ENCODE assay signal across 10 cellular contexts in the genomic region with DNA sequence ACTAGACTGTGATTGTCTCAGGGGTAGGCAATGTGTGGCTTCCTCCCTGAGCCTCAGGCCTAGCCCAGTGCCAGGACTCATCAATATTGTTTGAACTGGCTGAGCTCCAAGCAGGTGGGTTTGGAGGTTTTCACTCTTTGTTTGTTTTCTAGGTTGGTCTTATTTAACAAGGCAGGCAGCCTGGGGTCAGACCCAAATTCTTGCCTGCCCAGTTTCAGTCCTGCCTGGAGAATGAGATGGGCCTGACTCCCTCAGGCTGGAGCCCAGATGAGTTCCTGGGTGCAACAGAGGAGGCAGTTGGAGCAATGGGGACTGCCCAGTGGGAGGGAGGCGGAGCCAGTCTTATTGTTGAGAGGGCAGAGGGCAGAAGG. TPM values are rescaled to one million over a fixed set of nuclear protein-coding genes. Genes with fewer than 3 reads are reported as not detected.
DNase-seq lines count a peak whose midpoint lies in the region; ATAC-seq and TF ChIP-seq lines count a peak whose summit lies in the region.
"Had no signal": no experiment of that assay in that cellular context is flagged by ENCODE, and none has a peak within 500 bp of the region (broad histone marks: within the 10 kb centered on the region; RNA-seq: fewer than 3 reads in every experiment).

No MANE protein-coding gene starts in this region.

- H3K27ac ChIP-seq in CD8-positive, alpha-beta T cell (ENCODE audit: low read depth, low read length) = no peak overlapping the region
- peak overlapping the region; percentile 100 for H3K27ac ChIP-seq in VCaP
- no peak overlapping the region for H3K27ac ChIP-seq in foreskin keratinocyte

- H3K36me3 ChIP-seq in CD8-positive, alpha-beta T cell (ENCODE audit: insufficient read depth, low read length) = no peaks in the 10 kb centered on the region
- H3K36me3 ChIP-seq in mucosa of descending colon (ENCODE audit: low read depth) = no peaks in the 10 kb centered on the region

- no peaks in the 10 kb centered on the region for H3K27me3 Mint-ChIP-seq in CD8-positive, alpha-beta T cell (ENCODE audit: low read depth)
- no peaks in the 10 kb centered on the region for H3K27me3 Mint-ChIP-seq in mesothelial cell of epicardium (ENCODE audit: low read depth)

- no peaks in the 10 kb centered on the region for H3K9me3 Mint-ChIP-seq in CD8-positive, alpha-beta T cell
- H3K9me3 Mint-ChIP-seq in mesothelial cell of epicardium = no peaks in the 10 kb centered on the region
- H3K9me3 Mint-ChIP-seq: activated T-helper 1 cell treated with anti-CD3 and anti-CD28 coated beads, Interleukin-12 subunit alpha, Interleukin-12 subunit beta, Interleukin-2, Interleukin-4 antibody, amounts not matched to agents 30 ng/mL and 10 ng/mL and 1 ng/mL, durations not matched to agents 14 hours and 24 hours and 36 hours had no signal

- no peak for ATAC-seq in CD8-positive, alpha-beta T cell
- peak; percentile 78 for ATAC-seq in mucosa of descending colon
- no peak for ATAC-seq in foreskin keratinocyte

- no peaks in the 10 kb centered on the region for H3K9me3 ChIP-seq in CD8-positive, alpha-beta T cell (ENCODE audit: low read length)
- H3K9me3 ChIP-seq in mucosa of descending colon = no peaks in the 10 kb centered on the region

- H3K27ac Mint-ChIP-seq in CD8-positive, alpha-beta T cell = peak overlapping the region; percentile 66
- H3K27ac Mint-ChIP-seq in mesothelial cell of epicardium = no peak overlapping the region
- H3K27ac Mint-ChIP-seq: activated T-helper 1 cell treated with anti-CD3 and anti-CD28 coated beads, Interleukin-12 subunit alpha, Interleukin-12 subunit beta, Interleukin-2, Interleukin-4 antibody, amounts not matched to agents 30 ng/mL and 10 ng/mL and 1 ng/mL, durations not matched to agents 14 hours and 24 hours and 36 hours had no signal

- peaks cover 5% of the 10 kb centered on the region for H3K4me1 Mint-ChIP-seq in CD8-positive, alpha-beta T cell (ENCODE audit: low read depth)
- H3K4me1 Mint-ChIP-seq in mesothelial cell of epicardium = peaks cover 4% of the 10 kb centered on the region

- no peaks in the 10 kb centered on the region for H3K27me3 ChIP-seq in CD8-positive, alpha-beta T cell (ENCODE audit: insufficient read depth, low read length)
- no peaks in the 10 kb centered on the region for H3K27me3 ChIP-seq in foreskin keratinocyte

- no peaks in the 10 kb centered on the region for H3K36me3 Mint-ChIP-seq in CD8-positive, alpha-beta T cell
- no peaks in the 10 kb centered on the region for H3K36me3 Mint-ChIP-seq in mesothelial cell of epicardium

- intact Hi-C loops in CD8-positive, alpha-beta T cell (cut with DNase I, micrococcal nuclease) = no loop called here
- intact Hi-C loops in mucosa of descending colon (cut with DNase I, micrococcal nuclease) = no loop called here

- DNase-seq in CD8-positive, alpha-beta T cell = no peak
- peak; percentile 83 for DNase-seq in NCI-H1417 treated with DMSO at 0.1 percent for 48 hours (lab: John Stamatoyannopoulos, UW)
- DNase-seq in mucosa of descending colon = peak; percentile 84 to 91 (median 84)
- no peak for DNase-seq in mesothelial cell of epicardium (ENCODE audit: low spot score in 2 of 2, unreplicated experiment in 2 of 2)
- DNase-seq in cerebellum (ENCODE audit: low spot score) = no peak
- DNase-seq in SW480 (ENCODE audit: low spot score) = no peak
- DNase-seq in foreskin keratinocyte = no peak
- DNase-seq: left ventricle myocardium superior had no signal

- no peak for TF ChIP-seq CTCF in CD8-positive, alpha-beta T cell (IDR thresholded peaks at IDR 0.05)
- TF ChIP-seq CTCF in VCaP (conservative IDR thresholded peaks at IDR 0.05) (0 out of 2 replicates have a peak, but pooled peaks have one; percentile 16), mucosa of descending colon (IDR thresholded peaks at IDR 0.05) (no peak), mesothelial cell of epicardium (IDR thresholded peaks at IDR 0.05; ENCODE audit: unreplicated experiment) (no peak), foreskin keratinocyte (conservative IDR thresholded peaks at IDR 0.05) (no peak)

- POLR2A ChIA-PET in CD8-positive, alpha-beta T cell (lab: Charles Lee) = no interaction called here

- peaks cover 42% of the 10 kb centered on the region for H3K4me1 ChIP-seq in CD8-positive, alpha-beta T cell (ENCODE audit: insufficient read depth, low read length)
- H3K4me1 ChIP-seq in mucosa of descending colon (ENCODE audit: low read depth) (peaks cover 50% of the 10 kb centered on the region), foreskin keratinocyte (peaks cover 9% of the 10 kb centered on the region)

- CTCF ChIA-PET in CD8-positive, alpha-beta T cell (lab: Charles Lee) = interaction anchor here (2.2 kb wide), 1 partner anchor 12 kb away, joined by 8 read pairs; no protein-coding TSS in a partner anchor

- H3K4me3 ChIP-seq in CD8-positive, alpha-beta T cell (ENCODE audit: low read depth, low read length) = no peak overlapping the region
- no peak overlapping the region for H3K4me3 ChIP-seq in mucosa of descending colon

- no peak overlapping the region for H3K4me3 Mint-ChIP-seq in CD8-positive, alpha-beta T cell
- H3K4me3 Mint-ChIP-seq in mesothelial cell of epicardium = no peak overlapping the region
- H3K4me3 Mint-ChIP-seq: activated T-helper 1 cell treated with anti-CD3 and anti-CD28 coated beads, Interleukin-12 subunit alpha, Interleukin-12 subunit beta, Interleukin-2, Interleukin-4 antibody, amounts not matched to agents 30 ng/mL and 10 ng/mL and 1 ng/mL, durations not matched to agents 14 hours and 24 hours and 36 hours had no signal

RNA-seq across cellular contexts. Expression of a gene that starts 28.3 kb away (rescaled TPM):
- 1 to 10 TPM; 4.8 to 6.8 TPM for total RNA-seq in CD8-positive, alpha-beta T cell
- total RNA-seq in mucosa of descending colon (10 to 100 TPM; 48.4 to 95.9 (median 91.9) TPM), mesothelial cell of epicardium (71.0 to 81.0 TPM (median 73.1 TPM) in 3 replicates), cerebellum (14.4 TPM), foreskin keratinocyte (28.9 and 38.4 TPM in 2 replicates)
- polyA plus RNA-seq in foreskin keratinocyte = 32.0 and 45.3 TPM in 2 replicates

Comparison
In these comparisons a context has a peak if more than half of its experiments do, and no peak if none do; other contexts are left out.
1. DNase-seq: peak in NCI-H1417 treated with DMSO at 0.1 percent for 48 hours (single experiment) and mucosa of descending colon (3 of 3); none in CD8-positive, alpha-beta T cell (0 of 7), mesothelial cell of epicardium (0 of 2), cerebellum (single experiment), SW480 (single experiment) and foreskin keratinocyte (0 of 2).